Comparison of ENCODE assay signal across 9 cellular contexts in genomic region chr10:74227697-74228424, GRCh38.
DNase-seq lines count a peak whose midpoint lies in the region; ATAC-seq and TF ChIP-seq lines count a peak whose summit lies in the region.
"Had no signal": no experiment of that assay in that cellular context is flagged by ENCODE, and none has a peak within 500 bp of the region (broad histone marks: within the 10 kb centered on the region; RNA-seq: fewer than 3 reads in every experiment).

No MANE protein-coding gene starts in this region.

- TF ChIP-seq EP300 in upper lobe of left lung (IDR thresholded peaks at IDR 0.05): no peak

- no peak overlapping the region for H3K4me3 ChIP-seq in upper lobe of left lung

- no peak for TF ChIP-seq POLR2A in upper lobe of left lung (IDR thresholded peaks at IDR 0.05)

- H3K27me3 Mint-ChIP-seq in activated naive CD4-positive, alpha-beta T cell treated with anti-CD3 and anti-CD28 coated beads, Interleukin-2, amount 10 ng/mL, durations not matched to agents 7 days and 5 days: no peaks in the 10 kb centered on the region
- no peaks in the 10 kb centered on the region for H3K27me3 Mint-ChIP-seq in activated CD4-positive, alpha-beta memory T cell treated with anti-CD3 and anti-CD28 coated beads, Interleukin-2, amount 10 ng/mL, durations not matched to agents 7 days and 5 days

- H3K4me3 Mint-ChIP-seq in activated naive CD4-positive, alpha-beta T cell treated with anti-CD3 and anti-CD28 coated beads, Interleukin-2, amount 10 ng/mL, durations not matched to agents 7 days and 5 days: peak overlapping the region; percentile 47
- H3K4me3 Mint-ChIP-seq in activated CD4-positive, alpha-beta memory T cell treated with anti-CD3 and anti-CD28 coated beads, Interleukin-2, amount 10 ng/mL, durations not matched to agents 7 days and 5 days: peak overlapping the region; percentile 45

- H3K4me1 Mint-ChIP-seq in activated naive CD4-positive, alpha-beta T cell treated with anti-CD3 and anti-CD28 coated beads, Interleukin-2, amount 10 ng/mL, durations not matched to agents 7 days and 5 days: peaks cover 33% of the 10 kb centered on the region
- peaks cover 41% of the 10 kb centered on the region for H3K4me1 Mint-ChIP-seq in activated CD4-positive, alpha-beta memory T cell treated with anti-CD3 and anti-CD28 coated beads, Interleukin-2, amount 10 ng/mL, durations not matched to agents 7 days and 5 days

- peaks cover 4% of the 10 kb centered on the region for H3K36me3 Mint-ChIP-seq in activated naive CD4-positive, alpha-beta T cell treated with anti-CD3 and anti-CD28 coated beads, Interleukin-2, amount 10 ng/mL, durations not matched to agents 7 days and 5 days
- peaks cover 10% of the 10 kb centered on the region for H3K36me3 Mint-ChIP-seq in activated CD4-positive, alpha-beta memory T cell treated with anti-CD3 and anti-CD28 coated beads, Interleukin-2, amount 10 ng/mL, durations not matched to agents 7 days and 5 days (ENCODE audit: low read depth)

- peak overlapping the region in 3 of 4 donors; percentile 42 to 73 (median 45) for H3K27ac ChIP-seq in upper lobe of left lung

- no peak for ATAC-seq in upper lobe of left lung (ENCODE audit: low FRiP score in 2 of 2)
- no peak for ATAC-seq in GM18867 (IDR thresholded peaks at IDR 0.05; ENCODE audit: unreplicated experiment)

- POLR2A ChIA-PET in activated CD4-positive, alpha-beta memory T cell treated with anti-CD3 and anti-CD28 coated beads, Interleukin-2, amount 10 ng/mL, durations not matched to agents 7 days and 5 days (lab: Charles Lee): interaction anchor here (0.9 to 2.2 kb wide), 7 partner anchors 49 to 236 kb away, joined by 3 to 9 read pairs (median 4); partner anchors contain the start of genes ADK and AP3M1

- H3K4me1 ChIP-seq in upper lobe of left lung: peaks cover 0 to 14% (median 8%) of the 10 kb centered on the region in 4 donors

- DNase-seq in activated naive CD4-positive, alpha-beta T cell treated with anti-CD3 and anti-CD28 coated beads, Interleukin-2, amount 10 ng/mL, durations not matched to agents 7 days and 5 days: no peak
- DNase-seq in activated naive CD4-positive, alpha-beta T cell treated with anti-CD3 and anti-CD28 coated beads, Interleukin-2, amount 50 U/mL, for 16 hours: no peak
- no peak for DNase-seq in activated CD4-positive, alpha-beta memory T cell treated with anti-CD3 and anti-CD28 coated beads, Interleukin-2, amount 10 ng/mL, durations not matched to agents 7 days and 5 days
- DNase-seq in globus pallidus (ENCODE audit: low spot score) (peak; percentile 15), upper lobe of left lung (no peak), GM20000 (ENCODE audit: low spot score) (no peak), HK-2 (ENCODE audit: unreplicated experiment) (no peak)
- DNase-seq: SHP77 treated with DMSO at 0.1 percent for 48 hours had no signal

- no peaks in the 10 kb centered on the region for H3K36me3 ChIP-seq in upper lobe of left lung

- TF ChIP-seq CTCF in upper lobe of left lung (IDR thresholded peaks at IDR 0.05) (no peak), GM20000 (IDR thresholded peaks at IDR 0.05; ENCODE audit: extremely low read depth, missing control alignments) (no peak)

- H3K9me3 Mint-ChIP-seq in activated naive CD4-positive, alpha-beta T cell treated with anti-CD3 and anti-CD28 coated beads, Interleukin-2, amount 10 ng/mL, durations not matched to agents 7 days and 5 days: no peaks in the 10 kb centered on the region
- H3K9me3 Mint-ChIP-seq in activated CD4-positive, alpha-beta memory T cell treated with anti-CD3 and anti-CD28 coated beads, Interleukin-2, amount 10 ng/mL, durations not matched to agents 7 days and 5 days: no peaks in the 10 kb centered on the region

- H3K9me3 ChIP-seq in upper lobe of left lung: no peaks in the 10 kb centered on the region

- CTCF ChIA-PET in activated naive CD4-positive, alpha-beta T cell treated with anti-CD3 and anti-CD28 coated beads, Interleukin-2, amount 10 ng/mL, durations not matched to agents 7 days and 5 days (lab: Charles Lee): interaction anchor here (0.7 to 1.2 kb wide), 3 partner anchors 13 to 15 kb away, joined by 3 to 4 read pairs (median 3); no protein-coding TSS in a partner anchor
- CTCF ChIA-PET in activated CD4-positive, alpha-beta memory T cell treated with anti-CD3 and anti-CD28 coated beads, Interleukin-2, amount 10 ng/mL, durations not matched to agents 7 days and 5 days (lab: Charles Lee): interaction anchor here (1.0 to 2.2 kb wide), 4 partner anchors 14 to 77 kb away, joined by 3 to 10 read pairs (median 4); partner anchors contain the start of genes ADK and AP3M1

- 66 to 68% methylated on average over 3 of the region's 3 CpGs for WGBS in upper lobe of left lung, 2 donors

- no peaks in the 10 kb centered on the region for H3K27me3 ChIP-seq in upper lobe of left lung

- peak overlapping the region; percentile 96 for H3K27ac Mint-ChIP-seq in activated naive CD4-positive, alpha-beta T cell treated with anti-CD3 and anti-CD28 coated beads, Interleukin-2, amount 10 ng/mL, durations not matched to agents 7 days and 5 days
- peak overlapping the region; percentile 89 for H3K27ac Mint-ChIP-seq in activated CD4-positive, alpha-beta memory T cell treated with anti-CD3 and anti-CD28 coated beads, Interleukin-2, amount 10 ng/mL, durations not matched to agents 7 days and 5 days
